8 cellular contexts compared by ENCODE assay signal in the genomic region with DNA sequence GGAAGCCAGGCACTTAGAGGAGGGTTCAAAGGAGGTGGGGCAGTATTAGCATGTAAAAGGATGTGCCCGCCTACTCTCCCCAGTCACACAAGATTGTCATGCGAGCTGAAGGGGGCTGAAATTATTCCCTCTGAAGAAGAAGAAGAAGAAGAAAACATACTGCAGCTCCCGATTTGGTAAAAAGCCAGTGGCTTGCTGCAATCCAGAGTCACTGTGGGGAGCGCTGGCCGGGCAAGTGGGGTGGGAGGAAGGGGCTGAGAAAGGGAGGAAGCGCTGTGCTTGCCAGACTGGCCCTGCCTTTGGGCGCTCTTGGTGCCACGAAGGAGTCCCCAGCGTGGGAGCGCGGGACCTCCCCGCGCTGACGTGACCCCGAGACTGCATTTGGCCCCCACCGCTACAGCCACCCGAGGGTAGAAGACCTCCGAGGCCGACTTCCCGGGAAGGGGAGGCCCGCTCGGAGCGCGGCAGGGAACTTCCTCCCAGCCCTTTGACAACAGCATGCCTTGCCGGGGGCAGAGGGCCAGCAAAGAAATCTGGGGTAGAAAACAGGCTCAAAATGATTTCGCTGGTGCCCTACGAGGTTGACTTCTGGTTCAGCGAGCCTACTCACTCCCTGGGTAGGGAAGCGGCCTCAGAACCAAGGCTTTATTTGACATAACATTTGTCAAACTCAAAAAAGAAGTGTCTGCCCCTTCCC.
DNase-seq lines count a peak whose midpoint lies in the region; ATAC-seq and TF ChIP-seq lines count a peak whose summit lies in the region.

No MANE protein-coding gene starts in this region.

- H3K4me1 ChIP-seq in HAP-1 (peaks cover 5% of the 10 kb centered on the region; the same call in 1 of the 2 replicates), ovary (ENCODE audit: insufficient read depth) (peaks cover 7% of the 10 kb centered on the region)

- TF ChIP-seq CTCF in ovary (IDR thresholded peaks at IDR 0.05): no peak

- in situ Hi-C loops in HAP-1 (cut with MboI; ENCODE audit: low sequenced_read_pairs): loop anchor here (25.0 kb wide), 2 partner anchors 159 to 884 kb away; no protein-coding TSS in a partner anchor

- no peak for TF ChIP-seq EP300 in ovary (IDR thresholded peaks at IDR 0.05)

- no peaks in the 10 kb centered on the region for H3K36me3 ChIP-seq in HAP-1 (replicated peaks)
- H3K36me3 ChIP-seq in ovary: no peaks in the 10 kb centered on the region

- 3 to 6% (median 3%) methylated on average over 29 of the region's 29 CpGs for WGBS in ovary, 3 donors

- intact Hi-C loops in ovary (cut with DNase I): no loop called here

- H3K4me3 ChIP-seq in HAP-1 (peak overlapping the region; percentile 45), ovary (peak overlapping the region; percentile 49)

- peak; percentile 56 to 58 for DNase-seq in HAP-1 (ENCODE audit: low spot score in 2 of 2)
- peak; percentile 14 for DNase-seq in globus pallidus (ENCODE audit: low spot score)
- DNase-seq in ovary: peak; percentile 14 to 45 (median 34)
- no peak for DNase-seq in NCI-H1048 (lab: John Stamatoyannopoulos, UW)

- ATAC-seq in SK-N-SH treated with all-trans-retinoic acid at 6 μM for 48 hours (peak; percentile 32; the same call in 1 of the 3 replicates), HG03432 (IDR thresholded peaks at IDR 0.05; ENCODE audit: unreplicated experiment) (no peak), GM18909 (IDR thresholded peaks at IDR 0.05; ENCODE audit: poor library complexity, unreplicated experiment) (no peak), HG02884 (IDR thresholded peaks at IDR 0.05; ENCODE audit: unreplicated experiment) (no peak)

- H3K9me3 ChIP-seq in HAP-1: no peaks in the 10 kb centered on the region
- no peaks in the 10 kb centered on the region for H3K9me3 ChIP-seq in ovary

- no peak for TF ChIP-seq POLR2A in ovary (IDR thresholded peaks at IDR 0.05)

- H3K27me3 ChIP-seq in HAP-1 (ENCODE audit: low read depth) (no peaks in the 10 kb centered on the region), ovary (no peaks in the 10 kb centered on the region)

- H3K27ac ChIP-seq in ovary: peak overlapping the region in 1 of 2 donors; percentile 48

TF ChIP-seq in SK-N-SH treated with all-trans-retinoic acid at 6 μM for 48 hours, 23 proteins besides CTCF, POLR2A, EP300 and RAD21:
- TF ChIP-seq RARB (CRISPR knock-in tag; IDR thresholded peaks at IDR 0.05): no peak
- no peak for TF ChIP-seq TCF4 (CRISPR knock-in tag; IDR thresholded peaks at IDR 0.05; ENCODE audit: borderline replicate concordance)
- TF ChIP-seq, protein P1, sequence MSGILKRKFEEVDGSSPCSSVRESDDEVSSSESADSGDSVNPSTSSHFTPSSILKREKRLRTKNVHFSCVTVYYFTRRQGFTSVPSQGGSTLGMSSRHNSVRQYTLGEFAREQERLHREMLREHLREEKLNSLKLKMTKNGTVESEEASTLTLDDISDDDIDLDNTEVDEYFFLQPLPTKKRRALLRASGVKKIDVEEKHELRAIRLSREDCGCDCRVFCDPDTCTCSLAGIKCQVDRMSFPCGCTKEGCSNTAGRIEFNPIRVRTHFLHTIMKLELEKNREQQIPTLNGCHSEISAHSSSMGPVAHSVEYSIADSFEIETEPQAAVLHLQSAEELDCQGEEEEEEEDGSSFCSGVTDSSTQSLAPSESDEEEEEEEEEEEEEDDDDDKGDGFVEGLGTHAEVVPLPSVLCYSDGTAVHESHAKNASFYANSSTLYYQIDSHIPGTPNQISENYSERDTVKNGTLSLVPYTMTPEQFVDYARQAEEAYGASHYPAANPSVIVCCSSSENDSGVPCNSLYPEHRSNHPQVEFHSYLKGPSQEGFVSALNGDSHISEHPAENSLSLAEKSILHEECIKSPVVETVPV (CRISPR knock-in tag; IDR thresholded peaks at IDR 0.05): no peak
- no peak for TF ChIP-seq ESRRG (CRISPR knock-in tag; IDR thresholded peaks at IDR 0.05)
- TF ChIP-seq ISL1 (CRISPR knock-in tag; IDR thresholded peaks at IDR 0.05): no peak
- TF ChIP-seq, protein P2, sequence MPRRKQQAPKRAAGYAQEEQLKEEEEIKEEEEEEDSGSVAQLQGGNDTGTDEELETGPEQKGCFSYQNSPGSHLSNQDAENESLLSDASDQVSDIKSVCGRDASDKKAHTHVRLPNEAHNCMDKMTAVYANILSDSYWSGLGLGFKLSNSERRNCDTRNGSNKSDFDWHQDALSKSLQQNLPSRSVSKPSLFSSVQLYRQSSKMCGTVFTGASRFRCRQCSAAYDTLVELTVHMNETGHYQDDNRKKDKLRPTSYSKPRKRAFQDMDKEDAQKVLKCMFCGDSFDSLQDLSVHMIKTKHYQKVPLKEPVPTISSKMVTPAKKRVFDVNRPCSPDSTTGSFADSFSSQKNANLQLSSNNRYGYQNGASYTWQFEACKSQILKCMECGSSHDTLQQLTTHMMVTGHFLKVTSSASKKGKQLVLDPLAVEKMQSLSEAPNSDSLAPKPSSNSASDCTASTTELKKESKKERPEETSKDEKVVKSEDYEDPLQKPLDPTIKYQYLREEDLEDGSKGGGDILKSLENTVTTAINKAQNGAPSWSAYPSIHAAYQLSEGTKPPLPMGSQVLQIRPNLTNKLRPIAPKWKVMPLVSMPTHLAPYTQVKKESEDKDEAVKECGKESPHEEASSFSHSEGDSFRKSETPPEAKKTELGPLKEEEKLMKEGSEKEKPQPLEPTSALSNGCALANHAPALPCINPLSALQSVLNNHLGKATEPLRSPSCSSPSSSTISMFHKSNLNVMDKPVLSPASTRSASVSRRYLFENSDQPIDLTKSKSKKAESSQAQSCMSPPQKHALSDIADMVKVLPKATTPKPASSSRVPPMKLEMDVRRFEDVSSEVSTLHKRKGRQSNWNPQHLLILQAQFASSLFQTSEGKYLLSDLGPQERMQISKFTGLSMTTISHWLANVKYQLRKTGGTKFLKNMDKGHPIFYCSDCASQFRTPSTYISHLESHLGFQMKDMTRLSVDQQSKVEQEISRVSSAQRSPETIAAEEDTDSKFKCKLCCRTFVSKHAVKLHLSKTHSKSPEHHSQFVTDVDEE (CRISPR knock-in tag; IDR thresholded peaks at IDR 0.05): no peak
- no peak for TF ChIP-seq ZNF565 (CRISPR knock-in tag; conservative IDR thresholded peaks at IDR 0.05; ENCODE audit: low read depth)
- TF ChIP-seq, protein P3, sequence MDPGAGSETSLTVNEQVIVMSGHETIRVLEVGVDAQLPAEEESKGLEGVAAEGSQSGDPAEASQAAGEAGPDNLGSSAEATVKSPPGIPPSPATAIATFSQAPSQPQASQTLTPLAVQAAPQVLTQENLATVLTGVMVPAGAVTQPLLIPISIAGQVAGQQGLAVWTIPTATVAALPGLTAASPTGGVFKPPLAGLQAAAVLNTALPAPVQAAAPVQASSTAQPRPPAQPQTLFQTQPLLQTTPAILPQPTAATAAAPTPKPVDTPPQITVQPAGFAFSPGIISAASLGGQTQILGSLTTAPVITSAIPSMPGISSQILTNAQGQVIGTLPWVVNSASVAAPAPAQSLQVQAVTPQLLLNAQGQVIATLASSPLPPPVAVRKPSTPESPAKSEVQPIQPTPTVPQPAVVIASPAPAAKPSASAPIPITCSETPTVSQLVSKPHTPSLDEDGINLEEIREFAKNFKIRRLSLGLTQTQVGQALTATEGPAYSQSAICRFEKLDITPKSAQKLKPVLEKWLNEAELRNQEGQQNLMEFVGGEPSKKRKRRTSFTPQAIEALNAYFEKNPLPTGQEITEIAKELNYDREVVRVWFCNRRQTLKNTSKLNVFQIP (CRISPR knock-in tag; IDR thresholded peaks at IDR 0.05; ENCODE audit: borderline replicate concordance, low read depth): no peak
- no peak for TF ChIP-seq ZC3H10 (CRISPR knock-in tag; IDR thresholded peaks at IDR 0.05)
- TF ChIP-seq SNAI2 (CRISPR knock-in tag; IDR thresholded peaks at IDR 0.05): no peak
- no peak for TF ChIP-seq ARNTL (CRISPR knock-in tag; IDR thresholded peaks at IDR 0.05; ENCODE audit: borderline replicate concordance, low read depth)
- no peak for TF ChIP-seq TOX (CRISPR knock-in tag; IDR thresholded peaks at IDR 0.05; ENCODE audit: borderline replicate concordance)
